1 cellular context compared by ENCODE assay signal in the genomic region with DNA sequence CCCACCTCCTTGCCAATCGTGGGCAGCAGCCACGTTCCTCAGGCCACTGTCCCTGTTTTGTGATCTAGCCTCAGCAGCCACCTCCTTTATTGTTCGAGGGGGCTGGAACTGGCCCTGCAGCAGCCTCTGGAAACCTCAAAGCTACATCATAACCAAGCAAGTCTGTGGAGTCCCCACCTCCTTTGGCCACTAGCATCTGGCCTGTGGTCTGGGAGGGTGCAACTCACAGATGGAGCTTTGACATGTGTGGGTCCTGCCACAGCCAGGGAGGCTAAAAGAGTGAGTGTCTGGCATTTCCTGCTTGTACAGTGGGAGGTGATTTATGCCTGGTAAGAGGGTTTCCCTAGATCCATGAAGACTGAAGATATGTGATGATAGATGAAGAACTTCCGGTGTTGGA.
TF ChIP-seq lines count a peak whose summit lies in the region.

No MANE protein-coding gene starts in this region.

TF ChIP-seq in SK-N-SH, 30 proteins besides CTCF, POLR2A, EP300 and RAD21:
- TF ChIP-seq, protein P1, sequence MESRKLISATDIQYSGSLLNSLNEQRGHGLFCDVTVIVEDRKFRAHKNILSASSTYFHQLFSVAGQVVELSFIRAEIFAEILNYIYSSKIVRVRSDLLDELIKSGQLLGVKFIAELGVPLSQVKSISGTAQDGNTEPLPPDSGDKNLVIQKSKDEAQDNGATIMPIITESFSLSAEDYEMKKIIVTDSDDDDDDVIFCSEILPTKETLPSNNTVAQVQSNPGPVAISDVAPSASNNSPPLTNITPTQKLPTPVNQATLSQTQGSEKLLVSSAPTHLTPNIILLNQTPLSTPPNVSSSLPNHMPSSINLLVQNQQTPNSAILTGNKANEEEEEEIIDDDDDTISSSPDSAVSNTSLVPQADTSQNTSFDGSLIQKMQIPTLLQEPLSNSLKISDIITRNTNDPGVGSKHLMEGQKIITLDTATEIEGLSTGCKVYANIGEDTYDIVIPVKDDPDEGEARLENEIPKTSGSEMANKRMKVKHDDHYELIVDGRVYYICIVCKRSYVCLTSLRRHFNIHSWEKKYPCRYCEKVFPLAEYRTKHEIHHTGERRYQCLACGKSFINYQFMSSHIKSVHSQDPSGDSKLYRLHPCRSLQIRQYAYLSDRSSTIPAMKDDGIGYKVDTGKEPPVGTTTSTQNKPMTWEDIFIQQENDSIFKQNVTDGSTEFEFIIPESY (IDR thresholded peaks at IDR 0.05; ENCODE audit: borderline replicate concordance, low read depth), result no peak
- TF ChIP-seq, protein P2, sequence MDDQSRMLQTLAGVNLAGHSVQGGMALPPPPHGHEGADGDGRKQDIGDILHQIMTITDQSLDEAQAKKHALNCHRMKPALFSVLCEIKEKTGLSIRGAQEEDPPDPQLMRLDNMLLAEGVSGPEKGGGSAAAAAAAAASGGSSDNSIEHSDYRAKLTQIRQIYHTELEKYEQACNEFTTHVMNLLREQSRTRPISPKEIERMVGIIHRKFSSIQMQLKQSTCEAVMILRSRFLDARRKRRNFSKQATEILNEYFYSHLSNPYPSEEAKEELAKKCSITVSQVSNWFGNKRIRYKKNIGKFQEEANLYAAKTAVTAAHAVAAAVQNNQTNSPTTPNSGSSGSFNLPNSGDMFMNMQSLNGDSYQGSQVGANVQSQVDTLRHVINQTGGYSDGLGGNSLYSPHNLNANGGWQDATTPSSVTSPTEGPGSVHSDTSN (IDR thresholded peaks at IDR 0.05), result peak; percentile 67; the same call in 1 of the 2 replicates
